1 cellular context compared by ENCODE assay signal in genomic region chr5:140557965-140558364, GRCh38.
TF ChIP-seq lines count a peak whose summit lies in the region.

No MANE protein-coding gene starts in this region.

TF ChIP-seq in HepG2, 621 proteins besides CTCF, POLR2A, EP300 and RAD21 (continued from another document):
- TF ChIP-seq ZUFSP (CRISPR knock-in tag; IDR thresholded peaks at IDR 0.05; ENCODE audit: borderline replicate concordance) = no peak
- no peak for TF ChIP-seq MLLT10 (CRISPR knock-in tag; IDR thresholded peaks at IDR 0.05)
- TF ChIP-seq ZNF576 (CRISPR knock-in tag; IDR thresholded peaks at IDR 0.05) = no peak
- no peak for TF ChIP-seq CHD2 (IDR thresholded peaks at IDR 0.05; ENCODE audit: low read depth, low read length)
- TF ChIP-seq ARID2 (CRISPR knock-in tag; IDR thresholded peaks at IDR 0.05; ENCODE audit: borderline replicate concordance) = 0 out of 2 replicates have a peak, but pooled peaks have one; percentile 15
- TF ChIP-seq, protein P1, sequence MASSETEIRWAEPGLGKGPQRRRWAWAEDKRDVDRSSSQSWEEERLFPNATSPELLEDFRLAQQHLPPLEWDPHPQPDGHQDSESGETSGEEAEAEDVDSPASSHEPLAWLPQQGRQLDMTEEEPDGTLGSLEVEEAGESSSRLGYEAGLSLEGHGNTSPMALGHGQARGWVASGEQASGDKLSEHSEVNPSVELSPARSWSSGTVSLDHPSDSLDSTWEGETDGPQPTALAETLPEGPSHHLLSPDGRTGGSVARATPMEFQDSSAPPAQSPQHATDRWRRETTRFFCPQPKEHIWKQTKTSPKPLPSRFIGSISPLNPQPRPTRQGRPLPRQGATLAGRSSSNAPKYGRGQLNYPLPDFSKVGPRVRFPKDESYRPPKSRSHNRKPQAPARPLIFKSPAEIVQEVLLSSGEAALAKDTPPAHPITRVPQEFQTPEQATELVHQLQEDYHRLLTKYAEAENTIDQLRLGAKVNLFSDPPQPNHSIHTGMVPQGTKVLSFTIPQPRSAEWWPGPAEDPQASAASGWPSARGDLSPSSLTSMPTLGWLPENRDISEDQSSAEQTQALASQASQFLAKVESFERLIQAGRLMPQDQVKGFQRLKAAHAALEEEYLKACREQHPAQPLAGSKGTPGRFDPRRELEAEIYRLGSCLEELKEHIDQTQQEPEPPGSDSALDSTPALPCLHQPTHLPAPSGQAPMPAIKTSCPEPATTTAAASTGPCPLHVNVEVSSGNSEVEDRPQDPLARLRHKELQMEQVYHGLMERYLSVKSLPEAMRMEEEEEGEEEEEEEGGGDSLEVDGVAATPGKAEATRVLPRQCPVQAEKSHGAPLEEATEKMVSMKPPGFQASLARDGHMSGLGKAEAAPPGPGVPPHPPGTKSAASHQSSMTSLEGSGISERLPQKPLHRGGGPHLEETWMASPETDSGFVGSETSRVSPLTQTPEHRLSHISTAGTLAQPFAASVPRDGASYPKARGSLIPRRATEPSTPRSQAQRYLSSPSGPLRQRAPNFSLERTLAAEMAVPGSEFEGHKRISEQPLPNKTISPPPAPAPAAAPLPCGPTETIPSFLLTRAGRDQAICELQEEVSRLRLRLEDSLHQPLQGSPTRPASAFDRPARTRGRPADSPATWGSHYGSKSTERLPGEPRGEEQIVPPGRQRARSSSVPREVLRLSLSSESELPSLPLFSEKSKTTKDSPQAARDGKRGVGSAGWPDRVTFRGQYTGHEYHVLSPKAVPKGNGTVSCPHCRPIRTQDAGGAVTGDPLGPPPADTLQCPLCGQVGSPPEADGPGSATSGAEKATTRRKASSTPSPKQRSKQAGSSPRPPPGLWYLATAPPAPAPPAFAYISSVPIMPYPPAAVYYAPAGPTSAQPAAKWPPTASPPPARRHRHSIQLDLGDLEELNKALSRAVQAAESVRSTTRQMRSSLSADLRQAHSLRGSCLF (CRISPR knock-in tag; IDR thresholded peaks at IDR 0.05; ENCODE audit: borderline replicate concordance) = no peak
- 0 out of 2 replicates have a peak, but pooled peaks have one; percentile 34 for TF ChIP-seq ZNF318 (CRISPR knock-in tag; IDR thresholded peaks at IDR 0.05)
- no peak for TF ChIP-seq GTF3A (CRISPR knock-in tag; conservative IDR thresholded peaks at IDR 0.05)
- peak; percentile 18; the same call in 1 of the 2 replicates for TF ChIP-seq ZNF619 (CRISPR knock-in tag; IDR thresholded peaks at IDR 0.05)
- TF ChIP-seq IRF1 (CRISPR knock-in tag; IDR thresholded peaks at IDR 0.05; ENCODE audit: low read depth) = 0 out of 2 replicates have a peak, but pooled peaks have one; percentile 59
- TF ChIP-seq, protein P2, sequence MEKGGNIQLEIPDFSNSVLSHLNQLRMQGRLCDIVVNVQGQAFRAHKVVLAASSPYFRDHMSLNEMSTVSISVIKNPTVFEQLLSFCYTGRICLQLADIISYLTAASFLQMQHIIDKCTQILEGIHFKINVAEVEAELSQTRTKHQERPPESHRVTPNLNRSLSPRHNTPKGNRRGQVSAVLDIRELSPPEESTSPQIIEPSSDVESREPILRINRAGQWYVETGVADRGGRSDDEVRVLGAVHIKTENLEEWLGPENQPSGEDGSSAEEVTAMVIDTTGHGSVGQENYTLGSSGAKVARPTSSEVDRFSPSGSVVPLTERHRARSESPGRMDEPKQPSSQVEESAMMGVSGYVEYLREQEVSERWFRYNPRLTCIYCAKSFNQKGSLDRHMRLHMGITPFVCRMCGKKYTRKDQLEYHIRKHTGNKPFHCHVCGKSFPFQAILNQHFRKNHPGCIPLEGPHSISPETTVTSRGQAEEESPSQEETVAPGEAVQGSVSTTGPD (CRISPR knock-in tag; IDR thresholded peaks at IDR 0.05) = no peak
- no peak for TF ChIP-seq TCF7L2 (IDR thresholded peaks at IDR 0.05; ENCODE audit: low read depth, low read length)
- TF ChIP-seq SCMH1 (CRISPR knock-in tag; IDR thresholded peaks at IDR 0.05; ENCODE audit: borderline replicate concordance) = no peak
- no peak for TF ChIP-seq RBM22 (optimal IDR thresholded peaks at IDR 0.05; ENCODE audit: low read length)
- TF ChIP-seq YEATS2 (CRISPR knock-in tag; IDR thresholded peaks at IDR 0.05; ENCODE audit: borderline replicate concordance) = no peak
- TF ChIP-seq CBFB (CRISPR knock-in tag; IDR thresholded peaks at IDR 0.05) = no peak
- no peak for TF ChIP-seq PTBP1 (IDR thresholded peaks at IDR 0.05; ENCODE audit: low read depth, low read length, poor library complexity, severe bottlenecking)
- 0 out of 2 replicates have a peak, but pooled peaks have one; percentile 36 for TF ChIP-seq ZSCAN22 (CRISPR knock-in tag; IDR thresholded peaks at IDR 0.05)
- no peak for TF ChIP-seq ZBTB38 (CRISPR knock-in tag; IDR thresholded peaks at IDR 0.05)
- no peak for TF ChIP-seq ZNF564 (CRISPR knock-in tag; IDR thresholded peaks at IDR 0.05)
- TF ChIP-seq, protein P3, sequence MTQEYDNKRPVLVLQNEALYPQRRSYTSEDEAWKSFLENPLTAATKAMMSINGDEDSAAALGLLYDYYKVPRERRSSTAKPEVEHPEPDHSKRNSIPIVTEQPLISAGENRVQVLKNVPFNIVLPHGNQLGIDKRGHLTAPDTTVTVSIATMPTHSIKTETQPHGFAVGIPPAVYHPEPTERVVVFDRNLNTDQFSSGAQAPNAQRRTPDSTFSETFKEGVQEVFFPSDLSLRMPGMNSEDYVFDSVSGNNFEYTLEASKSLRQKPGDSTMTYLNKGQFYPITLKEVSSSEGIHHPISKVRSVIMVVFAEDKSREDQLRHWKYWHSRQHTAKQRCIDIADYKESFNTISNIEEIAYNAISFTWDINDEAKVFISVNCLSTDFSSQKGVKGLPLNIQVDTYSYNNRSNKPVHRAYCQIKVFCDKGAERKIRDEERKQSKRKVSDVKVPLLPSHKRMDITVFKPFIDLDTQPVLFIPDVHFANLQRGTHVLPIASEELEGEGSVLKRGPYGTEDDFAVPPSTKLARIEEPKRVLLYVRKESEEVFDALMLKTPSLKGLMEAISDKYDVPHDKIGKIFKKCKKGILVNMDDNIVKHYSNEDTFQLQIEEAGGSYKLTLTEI (CRISPR knock-in tag; conservative IDR thresholded peaks at IDR 0.05) = no peak
